11 cellular contexts compared by ENCODE assay signal in genomic region chr22:18022851-18023250, GRCh38. TPM values are rescaled to one million over a fixed set of nuclear protein-coding genes. Genes with fewer than 3 reads are reported as not detected.
DNase-seq lines count a peak whose midpoint lies in the region; ATAC-seq and TF ChIP-seq lines count a peak whose summit lies in the region.
"Had no signal": no experiment of that assay in that cellular context is flagged by ENCODE, and none has a peak within 500 bp of the region (broad histone marks: within the 10 kb centered on the region; RNA-seq: fewer than 3 reads in every experiment).

No MANE protein-coding gene starts in this region.

- H3K27ac Mint-ChIP-seq in CD4-positive, alpha-beta T cell, result no peak overlapping the region
- H3K27ac Mint-ChIP-seq: T-helper 1 cell treated with Interleukin-12 subunit alpha and Interleukin-12 subunit beta and Interleukin-4 antibody, amounts not matched to agents 30 μg/mL and 1 μg/mL, for 36 hours had no signal

- TF ChIP-seq CTCF in CD4-positive, alpha-beta T cell (IDR thresholded peaks at IDR 0.05), result no peak
- TF ChIP-seq CTCF in MM.1S (IDR thresholded peaks at IDR 0.05; ENCODE audit: low read length) (no peak), epithelial cell of esophagus (IDR thresholded peaks at IDR 0.05; ENCODE audit: insufficient read depth, low read depth, low read length, missing control alignments) (no peak), ovary (IDR thresholded peaks at IDR 0.05) (no peak)

- ATAC-seq in CD4-positive, alpha-beta T cell (ENCODE audit: poor library complexity), result no peak

- no peaks in the 10 kb centered on the region for H3K9me2 ChIP-seq in MM.1S (replicated peaks; ENCODE audit: insufficient read depth, low read length)

- intact Hi-C loops in CD4-positive, alpha-beta T cell (cut with DNase I, micrococcal nuclease), result no loop called here
- intact Hi-C loops in ovary (cut with DNase I), result loop anchor here in 3 of 4 donors (5.0 to 10.0 kb wide), 4 partner anchors 52 to 461 kb away; partner anchors contain the start of genes PEX26 (in 3 of the 3) and SLC25A18 (in 1 of the 3)

- H3K4me3 ChIP-seq in MM.1S (ENCODE audit: low read length), result peak overlapping the region; percentile 80
- H3K4me3 ChIP-seq in epithelial cell of esophagus (ENCODE audit: low read length), result peak overlapping the region; percentile 13
- H3K4me3 ChIP-seq in neuron (ENCODE audit: low read length), result peak overlapping the region; percentile 56
- no peak overlapping the region for H3K4me3 ChIP-seq in ovary

- 0 out of 2 replicates have a peak, but pooled peaks cover 3% of the 10 kb centered on the region for H3F3A ChIP-seq in MM.1S (ENCODE audit: insufficient read depth, low read length)

- no peak for TF ChIP-seq POLR2A in ovary (IDR thresholded peaks at IDR 0.05)

- no peaks in the 10 kb centered on the region; the same call in 1 of the 2 replicates for H3K79me2 ChIP-seq in MM.1S (ENCODE audit: low read length)

- H3K4me2 ChIP-seq in MM.1S (ENCODE audit: low read depth, low read length), result peak overlapping the region; percentile 91; the same call in 1 of the 2 replicates

- POLR2A ChIA-PET in CD4-positive, alpha-beta T cell (lab: Charles Lee), result interaction anchor here (1.3 to 2.2 kb wide), 2 partner anchors 21 to 55 kb away, joined by 4 to 7 read pairs; partner anchors contain the start of gene PEX26

- H3K9ac ChIP-seq in MM.1S (ENCODE audit: low read length), result peak overlapping the region; percentile 59; the same call in 1 of the 2 replicates

- no peak overlapping the region for H3K27ac ChIP-seq in CD4-positive, alpha-beta T cell (ENCODE audit: low read depth, low read length)
- no peak overlapping the region for H3K27ac ChIP-seq in MM.1S (ENCODE audit: low read length)
- H3K27ac ChIP-seq in ovary, result no peak overlapping the region
- H3K27ac ChIP-seq: left lung, upper lobe of right lung had no signal

- CTCF ChIA-PET in CD4-positive, alpha-beta T cell (lab: Charles Lee), result interaction anchor here (0.9 kb wide), 1 partner anchor 47 kb away, joined by 3 read pairs; no protein-coding TSS in a partner anchor

- H3K4me1 ChIP-seq in MM.1S (ENCODE audit: low read length) (peaks cover 14% of the 10 kb centered on the region), neuron (ENCODE audit: insufficient read depth, low read length) (peaks cover 16% of the 10 kb centered on the region), ovary (ENCODE audit: insufficient read depth) (peaks cover 6% of the 10 kb centered on the region)

- TF ChIP-seq EP300 in ovary (IDR thresholded peaks at IDR 0.05), result no peak

- WGBS in ovary, 3 donors, result 57 to 72% (median 60%) methylated on average over 3 of the region's 3 CpGs

- H3K27me3 ChIP-seq in CD4-positive, alpha-beta T cell (ENCODE audit: control insufficient read depth, insufficient read depth, low read length), result peaks cover 17% of the 10 kb centered on the region
- H3K27me3 ChIP-seq in MM.1S (replicated peaks; ENCODE audit: insufficient read depth, low read length) (no peaks in the 10 kb centered on the region), neuron (ENCODE audit: insufficient read depth, low read length) (no peaks in the 10 kb centered on the region), ovary (no peaks in the 10 kb centered on the region)

- no peaks in the 10 kb centered on the region for H3K9me3 ChIP-seq in CD4-positive, alpha-beta T cell (ENCODE audit: control insufficient read depth, low read length)
- no peaks in the 10 kb centered on the region for H3K9me3 ChIP-seq in MM.1S (replicated peaks; ENCODE audit: insufficient read depth, low read length)
- no peaks in the 10 kb centered on the region for H3K9me3 ChIP-seq in neuron (ENCODE audit: low read length)
- H3K9me3 ChIP-seq in ovary, result no peaks in the 10 kb centered on the region
- H3K9me3 ChIP-seq: left lung, upper lobe of right lung had no signal

- no peak for DNase-seq in CD4-positive, alpha-beta T cell
- DNase-seq in MM.1S (no peak), epithelial cell of esophagus (ENCODE audit: low read depth) (no peak), Kasumi-1 (lab: John Stamatoyannopoulos, UW) (no peak), NCI-H2227 treated with DMSO at 0.1 percent for 48 hours (lab: John Stamatoyannopoulos, UW) (no peak), ovary (no peak)
- no peak for DNase-seq in central memory CD4-positive, alpha-beta T cell

- H3K36me3 ChIP-seq in MM.1S (replicated peaks; ENCODE audit: insufficient read depth, low read length), result no peaks in the 10 kb centered on the region
- H3K36me3 ChIP-seq in neuron (ENCODE audit: insufficient read depth, low read length), result no peaks in the 10 kb centered on the region
- no peaks in the 10 kb centered on the region for H3K36me3 ChIP-seq in ovary
- H3K36me3 ChIP-seq: left lung, upper lobe of right lung had no signal

- H3K4me1 Mint-ChIP-seq in CD4-positive, alpha-beta T cell (ENCODE audit: low read depth), result peaks cover 4% of the 10 kb centered on the region

- no peaks in the 10 kb centered on the region for H4K20me1 ChIP-seq in MM.1S (ENCODE audit: insufficient read depth, low read length)

- peaks cover 60% of the 10 kb centered on the region for H3K27me3 Mint-ChIP-seq in CD4-positive, alpha-beta T cell

- H2AFZ ChIP-seq in MM.1S (ENCODE audit: low read length), result 0 out of 2 replicates have a peak overlapping the region, but pooled peaks have one; percentile 76
- H2AFZ ChIP-seq in neuron (ENCODE audit: low read depth, low read length), result peak overlapping the region; percentile 86

- no peaks in the 10 kb centered on the region for H3K36me3 Mint-ChIP-seq in CD4-positive, alpha-beta T cell (ENCODE audit: low read depth)

- no peaks in the 10 kb centered on the region for H3K9me3 Mint-ChIP-seq in CD4-positive, alpha-beta T cell
- H3K9me3 Mint-ChIP-seq: T-helper 1 cell treated with Interleukin-12 subunit alpha and Interleukin-12 subunit beta and Interleukin-4 antibody, amounts not matched to agents 30 μg/mL and 1 μg/mL, for 36 hours had no signal

- peak overlapping the region; percentile 67 for H3K4me3 Mint-ChIP-seq in CD4-positive, alpha-beta T cell
- H3K4me3 Mint-ChIP-seq: T-helper 1 cell treated with Interleukin-12 subunit alpha and Interleukin-12 subunit beta and Interleukin-4 antibody, amounts not matched to agents 30 μg/mL and 1 μg/mL, for 36 hours had no signal

RNA-seq across cellular contexts. Expression of gene MICAL3, which starts 1.5 kb away (rescaled TPM):
- total RNA-seq in CD4-positive, alpha-beta T cell, result 1 to 10 TPM; 9.4 to 9.9 TPM
- total RNA-seq in ovary, result 100 to 1,000 TPM in 1 of 7 donors, 10 to 100 TPM in 6; 17.5 to 106 (median 81.6) TPM
- polyA plus RNA-seq in ovary, result 10 to 100 TPM; 24.1 to 31.9 TPM

RNA-seq across cellular contexts. Expression of gene PEX26, which starts 54.9 kb away (rescaled TPM):
- 10 to 100 TPM; 19.6 to 20.8 TPM for total RNA-seq in CD4-positive, alpha-beta T cell
- total RNA-seq in ovary, result 10 to 100 TPM; 13.0 to 33.4 (median 26.3) TPM
- 10 to 100 TPM; 14.9 to 21.5 TPM for polyA plus RNA-seq in ovary

Comparison
In these comparisons a context has a peak if more than half of its experiments do, and no peak if none do; other contexts are left out.
1. intact Hi-C loops: an anchor here in ovary (5.0 to 10.0 kb wide); none called in CD4-positive, alpha-beta T cell.